In the genomic region with DNA sequence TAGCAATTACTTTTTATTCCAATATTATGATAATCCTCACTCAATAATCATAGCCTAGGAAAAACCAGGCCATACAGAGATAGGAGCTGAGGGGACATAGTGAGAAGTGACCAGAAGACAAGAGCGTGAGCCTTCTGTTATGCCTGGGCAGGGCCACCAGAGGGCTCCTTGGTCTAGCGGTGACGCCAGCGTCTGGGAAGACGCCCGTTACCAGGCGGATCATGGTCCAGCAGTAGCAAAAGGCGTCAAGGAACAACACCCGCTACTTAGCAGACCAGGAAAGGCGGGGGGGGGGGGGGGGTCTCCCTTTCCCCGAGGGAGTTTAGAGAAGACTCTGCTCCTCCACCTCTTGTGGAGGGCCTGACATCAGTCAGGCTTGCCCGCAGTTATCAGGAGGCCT, we compare ENCODE assay signal across 10 cellular contexts. TPM values are rescaled to one million over a fixed set of nuclear protein-coding genes. Genes with fewer than 3 reads are reported as not detected.
A peak's percentile ranks its signal among the peaks of the same experiment; 100 is the strongest.
DNase-seq lines count a peak whose midpoint lies in the region; ATAC-seq and TF ChIP-seq lines count a peak whose summit lies in the region.
"Not testable (repeated sequence)": the region's sequence is repeated elsewhere in the genome, so short reads cannot be mapped to it uniquely, and the experiment has no call there.
"Had no signal": no experiment of that assay in that cellular context is flagged by ENCODE, and none has a peak within 500 bp of the region (broad histone marks: within the 10 kb centered on the region; RNA-seq: fewer than 3 reads in every experiment).

No MANE protein-coding gene starts in this region.

- H3K27ac ChIP-seq in MM.1S (ENCODE audit: low read length); foreskin keratinocyte; osteoblast (ENCODE audit: low read depth, low read length); thyroid gland: not testable (repeated sequence)
- H3K27ac ChIP-seq in coronary artery: peak overlapping the region in 1 of 2 donors; percentile 32

- TF ChIP-seq POLR2A in thyroid gland (IDR thresholded peaks at IDR 0.05): not testable (repeated sequence)

- 0 out of 2 replicates have a peak, but pooled peaks have one; percentile 5 for TF ChIP-seq CTCF in MM.1S (IDR thresholded peaks at IDR 0.05; ENCODE audit: low read length)
- peak; percentile 30; the same call in 1 of the 2 replicates for TF ChIP-seq CTCF in WI38 (IDR thresholded peaks at IDR 0.05; ENCODE audit: low read depth, low read length)
- TF ChIP-seq CTCF in coronary artery (IDR thresholded peaks at IDR 0.05): not testable (repeated sequence)
- peak; percentile 62 for TF ChIP-seq CTCF in foreskin keratinocyte (conservative IDR thresholded peaks at IDR 0.05)
- TF ChIP-seq CTCF in osteoblast (IDR thresholded peaks at IDR 0.05; ENCODE audit: extremely low read depth, low read depth, low read length): peak; percentile 32
- TF ChIP-seq CTCF in thyroid gland (IDR thresholded peaks at IDR 0.05): peak in 4 of 6 experiments; percentile 28 to 49 (median 42)

- peak; percentile 12 for DNase-seq in DMS114 treated with DMSO at 0.1 percent for 48 hours (lab: John Stamatoyannopoulos, UW; ENCODE audit: unreplicated experiment)
- not testable (repeated sequence) for DNase-seq in MM.1S; foreskin keratinocyte; osteoblast (ENCODE audit: insufficient read length, low spot score, missing footprints)
- peak; percentile 73 for DNase-seq in coronary artery (ENCODE audit: low spot score)
- DNase-seq in left kidney (ENCODE audit: low read depth, low spot score): peak; percentile 75
- DNase-seq in thyroid gland: peak; percentile 57

- not testable (repeated sequence) for H3K4me3 ChIP-seq in MM.1S (ENCODE audit: low read length); WI38 (ENCODE audit: low read depth, low read length); coronary artery; osteoblast (ENCODE audit: insufficient read depth, low read length); thyroid gland (replicated peaks in 1 of 3)

- not testable (repeated sequence) for H3K36me3 ChIP-seq in MM.1S (replicated peaks; ENCODE audit: insufficient read depth, low read length)
- H3K36me3 ChIP-seq in osteoblast (ENCODE audit: insufficient read depth, low read length) (peaks cover 58% of the 10 kb centered on the region), thyroid gland (peaks cover 39 to 58% of the 10 kb centered on the region in 2 donors)

- H3K4me2 ChIP-seq in MM.1S (ENCODE audit: low read depth, low read length); osteoblast (ENCODE audit: insufficient read depth, low read length): not testable (repeated sequence)

- H3K4me1 ChIP-seq in MM.1S (ENCODE audit: low read length); foreskin keratinocyte; osteoblast (ENCODE audit: insufficient read depth, low read length); thyroid gland: not testable (repeated sequence)

- intact Hi-C loops in thyroid gland (cut with DNase I): not testable (repeated sequence)

- not testable (repeated sequence) for H3K9me2 ChIP-seq in MM.1S (replicated peaks; ENCODE audit: insufficient read depth, low read length)

- not testable (repeated sequence) for H3K9ac ChIP-seq in MM.1S (ENCODE audit: low read length)

- 28 to 29% methylated on average over 9 to 10 of the region's 12 CpGs for WGBS in thyroid gland, 2 donors

- H3F3A ChIP-seq in MM.1S (ENCODE audit: insufficient read depth, low read length): not testable (repeated sequence)

- not testable (repeated sequence) for H3K79me2 ChIP-seq in MM.1S (ENCODE audit: low read length); osteoblast (ENCODE audit: insufficient read depth, low read length)

- H2AFZ ChIP-seq in MM.1S (ENCODE audit: low read length); osteoblast (ENCODE audit: low read length): not testable (repeated sequence)

- H3K27me3 ChIP-seq in MM.1S (replicated peaks; ENCODE audit: insufficient read depth, low read length); foreskin keratinocyte; osteoblast (ENCODE audit: insufficient read depth, low read length); thyroid gland: not testable (repeated sequence)

- H4K20me1 ChIP-seq in MM.1S (ENCODE audit: insufficient read depth, low read length); osteoblast (ENCODE audit: insufficient read depth, low read length): not testable (repeated sequence)

- not testable (repeated sequence) for ATAC-seq in foreskin keratinocyte

- not testable (repeated sequence) for H3K9me3 ChIP-seq in MM.1S (replicated peaks; ENCODE audit: insufficient read depth, low read length); osteoblast (ENCODE audit: low read depth, low read length); thyroid gland

RNA-seq across cellular contexts. Expression of gene CIZ1, which starts 9.9 kb away (rescaled TPM):
- 60.9 and 61.3 TPM in 2 replicates for total RNA-seq in foreskin keratinocyte
- polyA plus RNA-seq in foreskin keratinocyte: 68.8 and 69.5 TPM in 2 replicates
- 33.7 and 40.1 TPM in 2 replicates for total RNA-seq in osteoblast
- 10 to 100 TPM; 47.8 to 58.5 (median 52.7) TPM for total RNA-seq in thyroid gland

RNA-seq across cellular contexts. Expression of gene BBLN, which starts 21.4 kb away (rescaled TPM):
- total RNA-seq in foreskin keratinocyte: 37.4 and 55.6 TPM in 2 replicates
- polyA plus RNA-seq in foreskin keratinocyte: 52.7 and 83.9 TPM in 2 replicates
- total RNA-seq in osteoblast: 24.5 and 33.3 TPM in 2 replicates
- total RNA-seq in thyroid gland: 100 to 1,000 TPM in 3 of 4 donors, 10 to 100 TPM in 1; 98.1 to 204 (median 172) TPM

RNA-seq across cellular contexts. Expression of gene DNM1, which starts 21.7 kb away (rescaled TPM):
- 0.74 and 1.4 TPM in 2 replicates for total RNA-seq in foreskin keratinocyte
- polyA plus RNA-seq in foreskin keratinocyte: 0.68 and 1.3 TPM in 2 replicates
- 3.6 and 6.5 TPM in 2 replicates for total RNA-seq in osteoblast
- 1 to 10 TPM; 4.7 to 9.2 (median 5.4) TPM for total RNA-seq in thyroid gland

RNA-seq across cellular contexts. Expression of gene LCN2, which starts 32.2 kb away (rescaled TPM):
- total RNA-seq in foreskin keratinocyte: 0.63 and 2.6 TPM in 2 replicates
- 0.48 and 4.0 TPM in 2 replicates for polyA plus RNA-seq in foreskin keratinocyte
- total RNA-seq in osteoblast: not detected in 2 replicates
- total RNA-seq in thyroid gland: 10 to 100 TPM in 1 of 4 donors, 1 to 10 TPM in 2, under 1 TPM in 1; 0.45 to 10.6 (median 2.5) TPM
- total RNA-seq: activated CD4-positive, alpha-beta T cell treated with anti-CD3 and anti-CD28 coated beads, Interleukin-2, amount 10 ng/mL, durations not matched to agents 24 days and 14 days; H7 had no signal

RNA-seq across cellular contexts. Expression of gene PTGES2, which starts 54.0 kb away (rescaled TPM):
- total RNA-seq in foreskin keratinocyte: 67.6 and 75.4 TPM in 2 replicates
- 85.0 and 86.8 TPM in 2 replicates for polyA plus RNA-seq in foreskin keratinocyte
- 42.7 and 50.3 TPM in 2 replicates for total RNA-seq in osteoblast
- total RNA-seq in thyroid gland: 100 to 1,000 TPM in 1 of 4 donors, 10 to 100 TPM in 3; 80.0 to 112 (median 88.4) TPM
